In the genomic region with DNA sequence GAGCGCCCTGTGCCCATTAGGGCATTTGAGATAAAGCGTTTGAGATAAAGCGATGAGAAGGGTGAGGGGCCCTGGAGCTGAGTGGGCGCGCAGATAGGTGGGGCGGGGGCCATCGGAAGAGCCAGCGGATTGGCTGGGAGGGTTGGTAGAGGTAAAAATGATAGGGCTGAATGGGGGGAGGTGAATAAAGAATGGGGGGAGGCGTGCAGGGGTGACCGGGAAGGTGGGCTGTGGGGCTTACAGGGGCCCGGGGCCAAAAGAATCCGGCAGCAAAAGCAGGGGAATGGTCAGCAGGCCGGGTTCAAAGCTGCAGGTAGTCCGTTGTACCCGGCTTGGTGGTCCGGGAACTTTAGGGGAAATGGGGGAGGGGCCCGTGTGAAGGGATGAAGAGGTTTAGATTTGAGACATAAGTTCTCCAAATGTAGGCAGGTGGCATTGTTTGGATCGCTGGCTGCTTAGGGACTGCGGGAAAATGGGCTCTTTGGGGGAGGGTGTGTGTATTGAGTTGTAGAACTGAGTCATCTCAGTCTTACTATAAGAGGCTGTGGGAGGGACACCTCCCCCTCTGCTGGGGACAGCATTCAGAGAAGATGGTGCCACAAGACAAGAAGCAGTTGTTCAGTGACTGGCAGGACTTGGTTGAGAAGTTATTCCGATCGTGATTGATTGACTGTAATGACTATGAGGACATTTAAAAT, we compare ENCODE assay signal across 1 cellular context.
TF ChIP-seq lines count a peak whose summit lies in the region.

No MANE protein-coding gene starts in this region.

TF ChIP-seq in GM12878, 131 proteins besides CTCF, POLR2A, EP300 and RAD21 (continued from another document):
- TF ChIP-seq MEF2B (IDR thresholded peaks at IDR 0.05; ENCODE audit: partially characterized antibody, poor library complexity, severe bottlenecking): peak; percentile 72
- peak; percentile 92; the same call in 1 of the 2 replicates for TF ChIP-seq WRNIP1 (IDR thresholded peaks at IDR 0.05; ENCODE audit: borderline replicate concordance, low read depth, low read length)
- peak; percentile 72; the same call in 1 of the 2 replicates for TF ChIP-seq ZBED1 (IDR thresholded peaks at IDR 0.05; ENCODE audit: borderline replicate concordance)
- TF ChIP-seq, protein P1, sequence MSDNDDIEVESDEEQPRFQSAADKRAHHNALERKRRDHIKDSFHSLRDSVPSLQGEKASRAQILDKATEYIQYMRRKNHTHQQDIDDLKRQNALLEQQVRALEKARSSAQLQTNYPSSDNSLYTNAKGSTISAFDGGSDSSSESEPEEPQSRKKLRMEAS (IDR thresholded peaks at IDR 0.05; ENCODE audit: low read depth, low read length): peak; percentile 53; the same call in 1 of the 2 replicates
- TF ChIP-seq EED (IDR thresholded peaks at IDR 0.05; ENCODE audit: low read depth): peak; percentile 90
- TF ChIP-seq TBL1XR1 (IDR thresholded peaks at IDR 0.05; ENCODE audit: low read depth, low read length): peak; percentile 80
- peak; percentile 44 for TF ChIP-seq IKZF1 (conservative IDR thresholded peaks at IDR 0.05)
- peak; percentile 33 to 43; a peak in 2 of 4 replicates for TF ChIP-seq BHLHE40 (IDR thresholded peaks at IDR 0.05; ENCODE audit: borderline replicate concordance in 1 of 2, low read depth in 2 of 2, low read length in 1 of 2)
- TF ChIP-seq ATF7 (IDR thresholded peaks at IDR 0.05; ENCODE audit: low read depth): peak; percentile 68; the same call in 1 of the 2 replicates
- TF ChIP-seq CHD2 (IDR thresholded peaks at IDR 0.05; ENCODE audit: borderline replicate concordance, low read depth, low read length): peak; percentile 78
- TF ChIP-seq, protein P2, sequence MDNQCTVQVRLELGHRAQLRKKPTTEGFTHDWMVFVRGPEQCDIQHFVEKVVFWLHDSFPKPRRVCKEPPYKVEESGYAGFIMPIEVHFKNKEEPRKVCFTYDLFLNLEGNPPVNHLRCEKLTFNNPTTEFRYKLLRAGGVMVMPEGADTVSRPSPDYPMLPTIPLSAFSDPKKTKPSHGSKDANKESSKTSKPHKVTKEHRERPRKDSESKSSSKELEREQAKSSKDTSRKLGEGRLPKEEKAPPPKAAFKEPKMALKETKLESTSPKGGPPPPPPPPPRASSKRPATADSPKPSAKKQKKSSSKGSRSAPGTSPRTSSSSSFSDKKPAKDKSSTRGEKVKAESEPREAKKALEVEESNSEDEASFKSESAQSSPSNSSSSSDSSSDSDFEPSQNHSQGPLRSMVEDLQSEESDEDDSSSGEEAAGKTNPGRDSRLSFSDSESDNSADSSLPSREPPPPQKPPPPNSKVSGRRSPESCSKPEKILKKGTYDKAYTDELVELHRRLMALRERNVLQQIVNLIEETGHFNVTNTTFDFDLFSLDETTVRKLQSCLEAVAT (IDR thresholded peaks at IDR 0.05): peak; percentile 77; the same call in 1 of the 2 replicates
- TF ChIP-seq POLR2AphosphoS5 (IDR thresholded peaks at IDR 0.05; ENCODE audit: low read length): peak; percentile 85
- TF ChIP-seq HDAC6 (IDR thresholded peaks at IDR 0.05; ENCODE audit: unreplicated experiment): no peak
- no peak for TF ChIP-seq RB1 (IDR thresholded peaks at IDR 0.05; ENCODE audit: borderline replicate concordance)
- TF ChIP-seq, protein P3, sequence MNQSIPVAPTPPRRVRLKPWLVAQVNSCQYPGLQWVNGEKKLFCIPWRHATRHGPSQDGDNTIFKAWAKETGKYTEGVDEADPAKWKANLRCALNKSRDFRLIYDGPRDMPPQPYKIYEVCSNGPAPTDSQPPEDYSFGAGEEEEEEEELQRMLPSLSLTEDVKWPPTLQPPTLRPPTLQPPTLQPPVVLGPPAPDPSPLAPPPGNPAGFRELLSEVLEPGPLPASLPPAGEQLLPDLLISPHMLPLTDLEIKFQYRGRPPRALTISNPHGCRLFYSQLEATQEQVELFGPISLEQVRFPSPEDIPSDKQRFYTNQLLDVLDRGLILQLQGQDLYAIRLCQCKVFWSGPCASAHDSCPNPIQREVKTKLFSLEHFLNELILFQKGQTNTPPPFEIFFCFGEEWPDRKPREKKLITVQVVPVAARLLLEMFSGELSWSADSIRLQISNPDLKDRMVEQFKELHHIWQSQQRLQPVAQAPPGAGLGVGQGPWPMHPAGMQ (IDR thresholded peaks at IDR 0.05; ENCODE audit: borderline replicate concordance): no peak
- TF ChIP-seq, protein P4, sequence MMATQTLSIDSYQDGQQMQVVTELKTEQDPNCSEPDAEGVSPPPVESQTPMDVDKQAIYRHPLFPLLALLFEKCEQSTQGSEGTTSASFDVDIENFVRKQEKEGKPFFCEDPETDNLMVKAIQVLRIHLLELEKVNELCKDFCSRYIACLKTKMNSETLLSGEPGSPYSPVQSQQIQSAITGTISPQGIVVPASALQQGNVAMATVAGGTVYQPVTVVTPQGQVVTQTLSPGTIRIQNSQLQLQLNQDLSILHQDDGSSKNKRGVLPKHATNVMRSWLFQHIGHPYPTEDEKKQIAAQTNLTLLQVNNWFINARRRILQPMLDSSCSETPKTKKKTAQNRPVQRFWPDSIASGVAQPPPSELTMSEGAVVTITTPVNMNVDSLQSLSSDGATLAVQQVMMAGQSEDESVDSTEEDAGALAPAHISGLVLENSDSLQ (IDR thresholded peaks at IDR 0.05): peak; percentile 92
- TF ChIP-seq TCF12 (IDR thresholded peaks at IDR 0.05; ENCODE audit: low read depth, low read length): peak; percentile 63; the same call in 1 of the 2 replicates
- TF ChIP-seq RAD51 (IDR thresholded peaks at IDR 0.05): no peak
- TF ChIP-seq, protein P5, sequence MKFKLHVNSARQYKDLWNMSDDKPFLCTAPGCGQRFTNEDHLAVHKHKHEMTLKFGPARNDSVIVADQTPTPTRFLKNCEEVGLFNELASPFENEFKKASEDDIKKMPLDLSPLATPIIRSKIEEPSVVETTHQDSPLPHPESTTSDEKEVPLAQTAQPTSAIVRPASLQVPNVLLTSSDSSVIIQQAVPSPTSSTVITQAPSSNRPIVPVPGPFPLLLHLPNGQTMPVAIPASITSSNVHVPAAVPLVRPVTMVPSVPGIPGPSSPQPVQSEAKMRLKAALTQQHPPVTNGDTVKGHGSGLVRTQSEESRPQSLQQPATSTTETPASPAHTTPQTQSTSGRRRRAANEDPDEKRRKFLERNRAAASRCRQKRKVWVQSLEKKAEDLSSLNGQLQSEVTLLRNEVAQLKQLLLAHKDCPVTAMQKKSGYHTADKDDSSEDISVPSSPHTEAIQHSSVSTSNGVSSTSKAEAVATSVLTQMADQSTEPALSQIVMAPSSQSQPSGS (IDR thresholded peaks at IDR 0.05; ENCODE audit: low read length): peak; percentile 52; the same call in 1 of the 2 replicates
- TF ChIP-seq CREB1 (IDR thresholded peaks at IDR 0.05; ENCODE audit: low read depth): 0 out of 2 replicates have a peak, but pooled peaks have one; percentile 45
- TF ChIP-seq RFX5 (IDR thresholded peaks at IDR 0.05; ENCODE audit: low read depth, low read length): no peak
- TF ChIP-seq BMI1 (IDR thresholded peaks at IDR 0.05; ENCODE audit: borderline replicate concordance): no peak
- peak; percentile 29; the same call in 1 of the 2 replicates for TF ChIP-seq CBFB (IDR thresholded peaks at IDR 0.05; ENCODE audit: low read depth)
- peak; percentile 62 for TF ChIP-seq SP1 (IDR thresholded peaks at IDR 0.05; ENCODE audit: low read depth, low read length)
- peak; percentile 74 for TF ChIP-seq NFIC (IDR thresholded peaks at IDR 0.05; ENCODE audit: low read depth, low read length)
- peak; percentile 37; the same call in 1 of the 2 replicates for TF ChIP-seq TCF7 (IDR thresholded peaks at IDR 0.05; ENCODE audit: borderline replicate concordance)
- TF ChIP-seq, protein P6, sequence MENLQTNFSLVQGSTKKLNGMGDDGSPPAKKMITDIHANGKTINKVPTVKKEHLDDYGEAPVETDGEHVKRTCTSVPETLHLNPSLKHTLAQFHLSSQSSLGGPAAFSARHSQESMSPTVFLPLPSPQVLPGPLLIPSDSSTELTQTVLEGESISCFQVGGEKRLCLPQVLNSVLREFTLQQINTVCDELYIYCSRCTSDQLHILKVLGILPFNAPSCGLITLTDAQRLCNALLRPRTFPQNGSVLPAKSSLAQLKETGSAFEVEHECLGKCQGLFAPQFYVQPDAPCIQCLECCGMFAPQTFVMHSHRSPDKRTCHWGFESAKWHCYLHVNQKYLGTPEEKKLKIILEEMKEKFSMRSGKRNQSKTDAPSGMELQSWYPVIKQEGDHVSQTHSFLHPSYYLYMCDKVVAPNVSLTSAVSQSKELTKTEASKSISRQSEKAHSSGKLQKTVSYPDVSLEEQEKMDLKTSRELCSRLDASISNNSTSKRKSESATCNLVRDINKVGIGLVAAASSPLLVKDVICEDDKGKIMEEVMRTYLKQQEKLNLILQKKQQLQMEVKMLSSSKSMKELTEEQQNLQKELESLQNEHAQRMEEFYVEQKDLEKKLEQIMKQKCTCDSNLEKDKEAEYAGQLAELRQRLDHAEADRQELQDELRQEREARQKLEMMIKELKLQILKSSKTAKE (IDR thresholded peaks at IDR 0.05; ENCODE audit: low read depth, poor library complexity, severe bottlenecking): peak; percentile 17
- no peak for TF ChIP-seq MYC (IDR thresholded peaks at IDR 0.05; ENCODE audit: insufficient read depth, insufficient read length, insufficient replicate concordance, low read length, severe bottlenecking)
- TF ChIP-seq GABPA (IDR thresholded peaks at IDR 0.05; ENCODE audit: low read depth): peak; percentile 42; the same call in 1 of the 2 replicates
TF ChIP-seq in GM12878: peak in this region for 53.
